25 cellular contexts compared by ENCODE assay signal in genomic region chr17:58606934-58607333, GRCh38.
"Had no signal": no experiment of that assay in that cellular context is flagged by ENCODE, and none has a peak within 500 bp of the region (broad histone marks: within the 10 kb centered on the region; RNA-seq: fewer than 3 reads in every experiment).

No MANE protein-coding gene starts in this region.

- H3K36me3 ChIP-seq: gastrocnemius medialis, left lung, lower lobe of right lung, neutrophil, pancreas, tibial artery had no signal

- H3K27ac ChIP-seq: epithelial cell of prostate, gastrocnemius medialis, hepatocyte, left lung, lower lobe of right lung, neutrophil, pancreas, testis, tibial artery had no signal

- H3K27ac Mint-ChIP-seq: endodermal cell; natural killer cell treated with Interleukin-12 subunit alpha and Interleukin-12 subunit beta and Interleukin-15 and Interleukin-18, amount 100 ng/mL, for 72 hours; stimulated activated memory B cell treated with anti-CD40 and anti-IgM and Interleukin-4, amounts not matched to agents 10 μg/mL and 1 μg/mL and 100 μg/mL, for 72 hours; type B pancreatic cell had no signal

- H3K27me3 ChIP-seq: gastrocnemius medialis, hepatocyte, left lung, neutrophil, pancreas, testis, tibial artery had no signal

- H3K36me3 Mint-ChIP-seq: natural killer cell treated with Interleukin-12 subunit alpha and Interleukin-12 subunit beta and Interleukin-15 and Interleukin-18, amount 100 ng/mL, for 72 hours; stimulated activated memory B cell treated with anti-CD40 and anti-IgM and Interleukin-4, amounts not matched to agents 10 μg/mL and 1 μg/mL and 100 μg/mL, for 72 hours; type B pancreatic cell had no signal

- H3K9me3 ChIP-seq: gastrocnemius medialis, left lung, lower lobe of right lung, neutrophil, pancreas, testis, tibial artery had no signal

- H3K9me3 Mint-ChIP-seq: endodermal cell; natural killer cell treated with Interleukin-12 subunit alpha and Interleukin-12 subunit beta and Interleukin-15 and Interleukin-18, amount 100 ng/mL, for 72 hours; neural crest cell; stimulated activated memory B cell treated with anti-CD40 and anti-IgM and Interleukin-4, amounts not matched to agents 10 μg/mL and 1 μg/mL and 100 μg/mL, for 72 hours; type B pancreatic cell had no signal

- H3K4me1 ChIP-seq: gastrocnemius medialis, left lung, lower lobe of right lung, pancreas, testis, tibial artery had no signal

- H3K4me3 Mint-ChIP-seq: endodermal cell; natural killer cell treated with Interleukin-12 subunit alpha and Interleukin-12 subunit beta and Interleukin-15 and Interleukin-18, amount 100 ng/mL, for 72 hours; neural crest cell; stimulated activated memory B cell treated with anti-CD40 and anti-IgM and Interleukin-4, amounts not matched to agents 10 μg/mL and 1 μg/mL and 100 μg/mL, for 72 hours; type B pancreatic cell had no signal

- FAIRE-seq: colon, kidney, pancreas had no signal

- H3K4me3 ChIP-seq: gastrocnemius medialis, hepatocyte, left lung, lower lobe of right lung, pancreas, testis, tibial artery had no signal

- H3K27me3 Mint-ChIP-seq: natural killer cell treated with Interleukin-12 subunit alpha and Interleukin-12 subunit beta and Interleukin-15 and Interleukin-18, amount 100 ng/mL, for 72 hours; stimulated activated memory B cell treated with anti-CD40 and anti-IgM and Interleukin-4, amounts not matched to agents 10 μg/mL and 1 μg/mL and 100 μg/mL, for 72 hours; type B pancreatic cell had no signal

- DNase-seq: effector CD8-positive, alpha-beta T cell; endodermal cell; foreskin fibroblast; gastrocnemius medialis; head of caudate nucleus; kidney; left lung; lower lobe of right lung; pancreas; retina; stimulated activated CD4-positive, alpha-beta T cell treated with anti-CD3 and anti-CD28 coated beads, Interleukin-4, amount 100 ng/mL, for 4 hours; stimulated activated naive CD8-positive, alpha-beta T cell treated with anti-CD3 and anti-CD28 coated beads, Interleukin-15, Interleukin-2, amounts not matched to agents 100 U/mL and 50 U/mL, for 24 hours; substantia nigra; testis; tibial artery had no signal

- H3K4me1 Mint-ChIP-seq: endodermal cell had no signal

- ATAC-seq: esophagus mucosa; gastrocnemius medialis; left lung; lower lobe of right lung; natural killer cell treated with Interleukin-12 subunit alpha and Interleukin-12 subunit beta and Interleukin-15 and Interleukin-18, amount 100 ng/mL, for 72 hours; pancreas; sciatic nerve; stimulated activated memory B cell treated with anti-CD40 and anti-IgM and Interleukin-4, amounts not matched to agents 10 μg/mL and 1 μg/mL and 100 μg/mL, for 72 hours; stimulated activated naive CD8-positive, alpha-beta T cell treated with anti-CD3 and anti-CD28 coated beads, Interleukin-15, Interleukin-2, amounts not matched to agents 100 U/mL and 50 U/mL, for 24 hours had no signal
